Comparison of ENCODE assay signal across 19 cellular contexts in genomic region chrX:39203427-39203826, GRCh38.
"Had no signal": no experiment of that assay in that cellular context is flagged by ENCODE, and none has a peak within 500 bp of the region (broad histone marks: within the 10 kb centered on the region; RNA-seq: fewer than 3 reads in every experiment).

No MANE protein-coding gene starts in this region.

- FAIRE-seq: islet of Langerhans had no signal

- H3K36me3 Mint-ChIP-seq: naive thymus-derived CD8-positive, alpha-beta T cell had no signal

- H3K36me3 ChIP-seq: esophagus muscularis mucosa, gastrocnemius medialis, heart right ventricle, left lung, neutrophil, right atrium auricular region had no signal

- H3K27ac ChIP-seq: dorsolateral prefrontal cortex, esophagus muscularis mucosa, gastrocnemius medialis, heart right ventricle, left lung, neutrophil, right atrium auricular region had no signal

- H3K27me3 ChIP-seq: esophagus muscularis mucosa, gastrocnemius medialis, left lung, neutrophil, right atrium auricular region had no signal

- H3K4me1 ChIP-seq: esophagus muscularis mucosa, gastrocnemius medialis, heart right ventricle, left lung, right atrium auricular region had no signal

- H3K4me3 ChIP-seq: dorsolateral prefrontal cortex, esophagus muscularis mucosa, gastrocnemius medialis, heart right ventricle, left lung, lung, right atrium auricular region, smooth muscle cell had no signal

- DNase-seq: cortex of kidney; dorsolateral prefrontal cortex; effector CD8-positive, alpha-beta T cell; gastrocnemius medialis; heart right ventricle; hypothalamus; left lung; mesenchymal stem cell; naive thymus-derived CD8-positive, alpha-beta T cell; posterior cingulate gyrus; stimulated activated CD4-positive, alpha-beta T cell treated with anti-CD3 and anti-CD28 coated beads, Interleukin-2, amount 100 ng/mL, for 48 hours; stimulated activated naive CD4-positive, alpha-beta T cell treated with Interleukin-2 at 50 U/mL for 16 hours; trophoblast cell had no signal

- H3K4me3 Mint-ChIP-seq: naive thymus-derived CD8-positive, alpha-beta T cell had no signal

- ATAC-seq: gastrocnemius medialis; heart right ventricle; left lung; naive thymus-derived CD8-positive, alpha-beta T cell had no signal

- H3K9me3 ChIP-seq: esophagus muscularis mucosa, gastrocnemius medialis, heart right ventricle, left lung, neutrophil, right atrium auricular region had no signal

- H3K9me3 Mint-ChIP-seq: naive thymus-derived CD8-positive, alpha-beta T cell had no signal
